ENCODE assay signal across 1 cellular context in genomic region chr1:213492161-213493041, GRCh38.
TF ChIP-seq lines count a peak whose summit lies in the region.

No MANE protein-coding gene starts in this region.

TF ChIP-seq in HepG2, 621 proteins besides CTCF, POLR2A, EP300 and RAD21 (continued from another document and continues in another):
- TF ChIP-seq, protein P1, sequence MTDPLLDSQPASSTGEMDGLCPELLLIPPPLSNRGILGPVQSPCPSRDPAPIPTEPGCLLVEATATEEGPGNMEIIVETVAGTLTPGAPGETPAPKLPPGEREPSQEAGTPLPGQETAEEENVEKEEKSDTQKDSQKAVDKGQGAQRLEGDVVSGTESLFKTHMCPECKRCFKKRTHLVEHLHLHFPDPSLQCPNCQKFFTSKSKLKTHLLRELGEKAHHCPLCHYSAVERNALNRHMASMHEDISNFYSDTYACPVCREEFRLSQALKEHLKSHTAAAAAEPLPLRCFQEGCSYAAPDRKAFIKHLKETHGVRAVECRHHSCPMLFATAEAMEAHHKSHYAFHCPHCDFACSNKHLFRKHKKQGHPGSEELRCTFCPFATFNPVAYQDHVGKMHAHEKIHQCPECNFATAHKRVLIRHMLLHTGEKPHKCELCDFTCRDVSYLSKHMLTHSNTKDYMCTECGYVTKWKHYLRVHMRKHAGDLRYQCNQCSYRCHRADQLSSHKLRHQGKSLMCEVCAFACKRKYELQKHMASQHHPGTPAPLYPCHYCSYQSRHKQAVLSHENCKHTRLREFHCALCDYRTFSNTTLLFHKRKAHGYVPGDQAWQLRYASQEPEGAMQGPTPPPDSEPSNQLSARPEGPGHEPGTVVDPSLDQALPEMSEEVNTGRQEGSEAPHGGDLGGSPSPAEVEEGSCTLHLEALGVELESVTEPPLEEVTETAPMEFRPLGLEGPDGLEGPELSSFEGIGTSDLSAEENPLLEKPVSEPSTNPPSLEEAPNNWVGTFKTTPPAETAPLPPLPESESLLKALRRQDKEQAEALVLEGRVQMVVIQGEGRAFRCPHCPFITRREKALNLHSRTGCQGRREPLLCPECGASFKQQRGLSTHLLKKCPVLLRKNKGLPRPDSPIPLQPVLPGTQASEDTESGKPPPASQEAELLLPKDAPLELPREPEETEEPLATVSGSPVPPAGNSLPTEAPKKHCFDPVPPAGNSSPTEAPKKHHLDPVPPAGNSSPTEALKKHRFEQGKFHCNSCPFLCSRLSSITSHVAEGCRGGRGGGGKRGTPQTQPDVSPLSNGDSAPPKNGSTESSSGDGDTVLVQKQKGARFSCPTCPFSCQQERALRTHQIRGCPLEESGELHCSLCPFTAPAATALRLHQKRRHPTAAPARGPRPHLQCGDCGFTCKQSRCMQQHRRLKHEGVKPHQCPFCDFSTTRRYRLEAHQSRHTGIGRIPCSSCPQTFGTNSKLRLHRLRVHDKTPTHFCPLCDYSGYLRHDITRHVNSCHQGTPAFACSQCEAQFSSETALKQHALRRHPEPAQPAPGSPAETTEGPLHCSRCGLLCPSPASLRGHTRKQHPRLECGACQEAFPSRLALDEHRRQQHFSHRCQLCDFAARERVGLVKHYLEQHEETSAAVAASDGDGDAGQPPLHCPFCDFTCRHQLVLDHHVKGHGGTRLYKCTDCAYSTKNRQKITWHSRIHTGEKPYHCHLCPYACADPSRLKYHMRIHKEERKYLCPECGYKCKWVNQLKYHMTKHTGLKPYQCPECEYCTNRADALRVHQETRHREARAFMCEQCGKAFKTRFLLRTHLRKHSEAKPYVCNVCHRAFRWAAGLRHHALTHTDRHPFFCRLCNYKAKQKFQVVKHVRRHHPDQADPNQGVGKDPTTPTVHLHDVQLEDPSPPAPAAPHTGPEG (CRISPR knock-in tag; IDR thresholded peaks at IDR 0.05), result 0 out of 2 replicates have a peak, but pooled peaks have one; percentile 40
- TF ChIP-seq KLF12 (CRISPR knock-in tag; IDR thresholded peaks at IDR 0.05; ENCODE audit: borderline replicate concordance) (no peak), NFYB (CRISPR knock-in tag; IDR thresholded peaks at IDR 0.05) (no peak), GMEB2 (CRISPR knock-in tag; IDR thresholded peaks at IDR 0.05; ENCODE audit: low read depth) (no peak), NFRKB (IDR thresholded peaks at IDR 0.05) (no peak), ZBTB21 (CRISPR knock-in tag; IDR thresholded peaks at IDR 0.05) (no peak), RBM39 (IDR thresholded peaks at IDR 0.05; ENCODE audit: low read depth, low read length, poor library complexity, severe bottlenecking) (no peak), DR1 (CRISPR knock-in tag; IDR thresholded peaks at IDR 0.05) (0 out of 2 replicates have a peak, but pooled peaks have one; percentile 33), ZFP1 (CRISPR knock-in tag; IDR thresholded peaks at IDR 0.05) (peak; percentile 29; the same call in 1 of the 2 replicates), ZNF607 (CRISPR knock-in tag; IDR thresholded peaks at IDR 0.05; ENCODE audit: borderline replicate concordance) (no peak), KDM5B (CRISPR knock-in tag; IDR thresholded peaks at IDR 0.05; ENCODE audit: borderline replicate concordance) (no peak), ZNF737 (CRISPR knock-in tag; IDR thresholded peaks at IDR 0.05; ENCODE audit: borderline replicate concordance) (no peak), ZNF616 (CRISPR knock-in tag; IDR thresholded peaks at IDR 0.05; ENCODE audit: low read depth) (no peak), RBM22 (optimal IDR thresholded peaks at IDR 0.05; ENCODE audit: low read length) (no peak), THRA (CRISPR knock-in tag; IDR thresholded peaks at IDR 0.05; ENCODE audit: borderline replicate concordance) (0 out of 2 replicates have a peak, but pooled peaks have one; percentile 21), ETV5 (CRISPR knock-in tag; IDR thresholded peaks at IDR 0.05; ENCODE audit: borderline replicate concordance) (peak; percentile 20; the same call in 1 of the 2 replicates), SAFB2 (CRISPR knock-in tag; IDR thresholded peaks at IDR 0.05; ENCODE audit: borderline replicate concordance, low read depth) (no peak), TRIM22 (IDR thresholded peaks at IDR 0.05) (no peak), BCL3 (CRISPR knock-in tag; IDR thresholded peaks at IDR 0.05) (no peak), SIX1 (CRISPR knock-in tag; IDR thresholded peaks at IDR 0.05; ENCODE audit: borderline replicate concordance) (peak; percentile 83; the same call in 1 of the 2 replicates), ERF (CRISPR knock-in tag; IDR thresholded peaks at IDR 0.05) (peak; percentile 33; the same call in 1 of the 2 replicates), ZNF260 (CRISPR knock-in tag; IDR thresholded peaks at IDR 0.05; ENCODE audit: borderline replicate concordance, low read depth) (no peak), ZNF678 (CRISPR knock-in tag; IDR thresholded peaks at IDR 0.05) (no peak), ZNF33B (CRISPR knock-in tag; IDR thresholded peaks at IDR 0.05) (no peak), FOSL1 (CRISPR knock-in tag; IDR thresholded peaks at IDR 0.05; ENCODE audit: borderline replicate concordance) (no peak), GTF2F1 (IDR thresholded peaks at IDR 0.05; ENCODE audit: low read length) (no peak), ATF7 (IDR thresholded peaks at IDR 0.05) (no peak), ATF7 (CRISPR knock-in tag; IDR thresholded peaks at IDR 0.05) (no peak), AHDC1 (CRISPR knock-in tag; IDR thresholded peaks at IDR 0.05; ENCODE audit: borderline replicate concordance) (peak; percentile 89), MXD4 (CRISPR knock-in tag; IDR thresholded peaks at IDR 0.05) (no peak), HNF1B (CRISPR knock-in tag; IDR thresholded peaks at IDR 0.05) (no peak), MED8 (CRISPR knock-in tag; IDR thresholded peaks at IDR 0.05; ENCODE audit: insufficient replicate concordance) (peak; percentile 63), ZNF660 (CRISPR knock-in tag; IDR thresholded peaks at IDR 0.05; ENCODE audit: borderline replicate concordance, low read depth) (no peak), JUNB (CRISPR knock-in tag; IDR thresholded peaks at IDR 0.05; ENCODE audit: borderline replicate concordance) (no peak), RFXAP (CRISPR knock-in tag; IDR thresholded peaks at IDR 0.05; ENCODE audit: borderline replicate concordance) (no peak), MYNN (CRISPR knock-in tag; IDR thresholded peaks at IDR 0.05; ENCODE audit: low read depth) (no peak)
- TF ChIP-seq, protein P2, sequence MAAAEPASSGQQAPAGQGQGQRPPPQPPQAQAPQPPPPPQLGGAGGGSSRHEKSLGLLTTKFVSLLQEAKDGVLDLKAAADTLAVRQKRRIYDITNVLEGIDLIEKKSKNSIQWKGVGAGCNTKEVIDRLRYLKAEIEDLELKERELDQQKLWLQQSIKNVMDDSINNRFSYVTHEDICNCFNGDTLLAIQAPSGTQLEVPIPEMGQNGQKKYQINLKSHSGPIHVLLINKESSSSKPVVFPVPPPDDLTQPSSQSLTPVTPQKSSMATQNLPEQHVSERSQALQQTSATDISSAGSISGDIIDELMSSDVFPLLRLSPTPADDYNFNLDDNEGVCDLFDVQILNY (CRISPR knock-in tag; conservative IDR thresholded peaks at IDR 0.05), result no peak
- TF ChIP-seq, protein P3, sequence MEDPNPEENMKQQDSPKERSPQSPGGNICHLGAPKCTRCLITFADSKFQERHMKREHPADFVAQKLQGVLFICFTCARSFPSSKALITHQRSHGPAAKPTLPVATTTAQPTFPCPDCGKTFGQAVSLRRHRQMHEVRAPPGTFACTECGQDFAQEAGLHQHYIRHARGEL (CRISPR knock-in tag; IDR thresholded peaks at IDR 0.05), result no peak
- TF ChIP-seq, protein P4, sequence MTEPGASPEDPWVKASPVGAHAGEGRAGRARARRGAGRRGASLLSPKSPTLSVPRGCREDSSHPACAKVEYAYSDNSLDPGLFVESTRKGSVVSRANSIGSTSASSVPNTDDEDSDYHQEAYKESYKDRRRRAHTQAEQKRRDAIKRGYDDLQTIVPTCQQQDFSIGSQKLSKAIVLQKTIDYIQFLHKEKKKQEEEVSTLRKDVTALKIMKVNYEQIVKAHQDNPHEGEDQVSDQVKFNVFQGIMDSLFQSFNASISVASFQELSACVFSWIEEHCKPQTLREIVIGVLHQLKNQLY (CRISPR knock-in tag; IDR thresholded peaks at IDR 0.05), result peak; percentile 57; the same call in 1 of the 2 replicates
